In genomic region chr10:2011106-2011716, GRCh38 we compare ENCODE assay signal across 21 cellular contexts.
DNase-seq lines count a peak whose midpoint lies in the region; ATAC-seq and TF ChIP-seq lines count a peak whose summit lies in the region.
"Had no signal": no experiment of that assay in that cellular context is flagged by ENCODE, and none has a peak within 500 bp of the region (broad histone marks: within the 10 kb centered on the region; RNA-seq: fewer than 3 reads in every experiment).

No MANE protein-coding gene starts in this region.

- H3K36me3 ChIP-seq in lower lobe of right lung (no peaks in the 10 kb centered on the region), upper lobe of left lung (no peaks in the 10 kb centered on the region)
- H3K36me3 ChIP-seq: SJCRH30 had no signal

- intact Hi-C loops in activated CD4-positive, alpha-beta T cell treated with anti-CD3 and anti-CD28 coated beads, Interleukin-2, amount 10 ng/mL, durations not matched to agents 24 days and 14 days (cut with micrococcal nuclease), result no loop called here
- intact Hi-C loops in lower lobe of right lung (cut with DNase I), result no loop called here

- peak; percentile 39 for DNase-seq in activated CD4-positive, alpha-beta T cell treated with anti-CD3 and anti-CD28 coated beads, Interleukin-2, amount 10 ng/mL, durations not matched to agents 24 days and 14 days
- DNase-seq in activated CD4-positive, alpha-beta T cell treated with anti-CD3 and anti-CD28 coated beads for 1 hour, result no peak
- DNase-seq in cerebellar cortex (ENCODE audit: low spot score) (peak; percentile 2), lower lobe of right lung (no peak), upper lobe of left lung (peak in 1 of 2 donors; percentile 55), chondrocyte (ENCODE audit: low spot score) (no peak), hepatic stellate cell (ENCODE audit: low spot score) (no peak)
- DNase-seq: 8988T; C1 segment of cervical spinal cord; DMS 273 treated with DMSO at 0.1 percent for 48 hours; EL; HFFc6; Karpas-422; NCI-H1417; NCI-H2029 treated with DMSO at 0.1 percent for 48 hours; NCI-H524; NK-92 treated with Interleukin-12 subunit alpha and Interleukin-12 subunit beta, amount 100 ng/mL, for 24 hours; OCI-M1 had no signal

- no peaks in the 10 kb centered on the region for H3K9me3 ChIP-seq in lower lobe of right lung
- no peaks in the 10 kb centered on the region for H3K9me3 ChIP-seq in upper lobe of left lung
- H3K9me3 ChIP-seq: SJCRH30 had no signal

- no peak for TF ChIP-seq EP300 in upper lobe of left lung (IDR thresholded peaks at IDR 0.05)

- H3K4me3 Mint-ChIP-seq in activated CD4-positive, alpha-beta T cell treated with anti-CD3 and anti-CD28 coated beads, Interleukin-2, amount 10 ng/mL, durations not matched to agents 24 days and 14 days, result no peak overlapping the region
- H3K4me3 Mint-ChIP-seq in chondrocyte (ENCODE audit: unreplicated experiment), result no peak overlapping the region
- H3K4me3 Mint-ChIP-seq: HFFc6 had no signal

- no peaks in the 10 kb centered on the region for H3K4me1 ChIP-seq in lower lobe of right lung
- H3K4me1 ChIP-seq in upper lobe of left lung, result no peaks in the 10 kb centered on the region
- H3K4me1 ChIP-seq: SJCRH30 had no signal

- H3K36me3 Mint-ChIP-seq in activated CD4-positive, alpha-beta T cell treated with anti-CD3 and anti-CD28 coated beads, Interleukin-2, amount 10 ng/mL, durations not matched to agents 24 days and 14 days (ENCODE audit: low read depth), result no peaks in the 10 kb centered on the region
- no peaks in the 10 kb centered on the region for H3K36me3 Mint-ChIP-seq in chondrocyte (ENCODE audit: low read depth)

- H3K9me3 Mint-ChIP-seq in activated CD4-positive, alpha-beta T cell treated with anti-CD3 and anti-CD28 coated beads, Interleukin-2, amount 10 ng/mL, durations not matched to agents 24 days and 14 days, result no peaks in the 10 kb centered on the region
- H3K9me3 Mint-ChIP-seq in chondrocyte (ENCODE audit: low read depth), result peaks cover 4% of the 10 kb centered on the region

- peak; percentile 12 to 14 for ATAC-seq in lower lobe of right lung
- peak; percentile 37 to 47 for ATAC-seq in upper lobe of left lung (ENCODE audit: low FRiP score in 2 of 2)
- no peak for ATAC-seq in GM18868 (IDR thresholded peaks at IDR 0.05; ENCODE audit: unreplicated experiment)

- H3K27me3 ChIP-seq in lower lobe of right lung (ENCODE audit: low read depth) (no peaks in the 10 kb centered on the region), upper lobe of left lung (no peaks in the 10 kb centered on the region)
- H3K27me3 ChIP-seq: SJCRH30 had no signal

- TF ChIP-seq CTCF in lower lobe of right lung (IDR thresholded peaks at IDR 0.05) (no peak), upper lobe of left lung (IDR thresholded peaks at IDR 0.05) (no peak), chondrocyte (IDR thresholded peaks at IDR 0.05) (no peak)

- no peak for TF ChIP-seq POLR2A in upper lobe of left lung (IDR thresholded peaks at IDR 0.05)

- H3K4me1 Mint-ChIP-seq in activated CD4-positive, alpha-beta T cell treated with anti-CD3 and anti-CD28 coated beads, Interleukin-2, amount 10 ng/mL, durations not matched to agents 24 days and 14 days, result no peaks in the 10 kb centered on the region
- no peaks in the 10 kb centered on the region for H3K4me1 Mint-ChIP-seq in chondrocyte (ENCODE audit: low read depth)

- H3K4me3 ChIP-seq in lower lobe of right lung (no peak overlapping the region), upper lobe of left lung (no peak overlapping the region)
- H3K4me3 ChIP-seq: SJCRH30 had no signal

- H3K27ac Mint-ChIP-seq in activated CD4-positive, alpha-beta T cell treated with anti-CD3 and anti-CD28 coated beads, Interleukin-2, amount 10 ng/mL, durations not matched to agents 24 days and 14 days, result no peak overlapping the region
- H3K27ac Mint-ChIP-seq in chondrocyte (ENCODE audit: unreplicated experiment), result no peak overlapping the region
- H3K27ac Mint-ChIP-seq: HFFc6 had no signal

- no peaks in the 10 kb centered on the region for H3K27me3 Mint-ChIP-seq in activated CD4-positive, alpha-beta T cell treated with anti-CD3 and anti-CD28 coated beads, Interleukin-2, amount 10 ng/mL, durations not matched to agents 24 days and 14 days
- H3K27me3 Mint-ChIP-seq in chondrocyte (ENCODE audit: low read depth), result peaks cover 1% of the 10 kb centered on the region

- 70 to 87% methylated on average over 7 to 14 of the region's 14 CpGs for WGBS in upper lobe of left lung, 2 donors

- H3K27ac ChIP-seq in lower lobe of right lung, result no peak overlapping the region
- no peak overlapping the region for H3K27ac ChIP-seq in upper lobe of left lung
- H3K27ac ChIP-seq: RWPE1, SJCRH30 had no signal

Comparison
In these comparisons a context has a peak if more than half of its experiments do, and no peak if none do; other contexts are left out.
1. DNase-seq: peak in activated CD4-positive, alpha-beta T cell treated with anti-CD3 and anti-CD28 coated beads, Interleukin-2, amount 10 ng/mL, durations not matched to agents 24 days and 14 days (single experiment) and cerebellar cortex (single experiment); none in activated CD4-positive, alpha-beta T cell treated with anti-CD3 and anti-CD28 coated beads for 1 hour (single experiment), lower lobe of right lung (single experiment), chondrocyte (single experiment) and hepatic stellate cell (single experiment).